1 cellular context compared by ENCODE assay signal in the genomic region with DNA sequence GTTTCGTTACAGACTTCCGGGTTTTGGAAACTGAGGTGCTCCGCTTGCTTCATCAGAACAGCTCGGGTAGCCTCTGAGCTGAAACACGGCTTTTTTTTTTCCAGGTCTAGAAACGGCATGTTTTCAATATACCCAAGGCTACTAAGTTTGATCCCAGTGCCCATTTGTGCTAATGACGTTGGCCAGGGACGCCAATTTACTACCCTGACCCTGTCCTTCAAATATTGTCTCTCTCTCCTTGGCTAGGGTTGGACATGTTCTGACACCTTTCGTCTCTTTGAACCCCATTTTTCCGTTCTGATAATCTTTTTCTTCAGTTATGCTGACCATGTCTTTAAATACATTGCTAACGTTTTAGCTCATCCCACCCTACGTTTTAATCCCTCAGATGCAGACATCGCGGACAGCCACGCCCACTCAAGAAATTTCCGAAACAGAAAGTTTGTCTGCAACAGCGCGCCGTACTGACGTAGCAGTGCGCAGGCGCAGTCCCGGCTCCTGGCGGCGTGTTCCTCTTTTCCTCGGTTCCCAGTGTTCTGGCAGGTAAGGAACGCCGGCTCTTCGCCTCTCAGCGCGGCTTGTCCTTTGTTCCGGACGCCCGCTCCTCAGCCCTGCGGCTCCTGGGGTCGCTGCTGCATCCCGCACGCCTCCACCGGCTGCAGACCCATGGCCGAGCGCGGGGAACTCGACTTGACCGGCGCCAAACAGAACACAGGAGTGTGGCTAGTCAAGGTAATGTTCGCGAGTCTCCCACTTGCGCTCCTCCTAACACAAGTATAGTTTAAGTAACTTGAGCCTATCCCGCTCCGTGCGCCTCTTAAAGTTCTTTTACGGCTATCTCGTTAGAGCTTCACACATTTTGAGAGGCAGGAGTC.
A peak's percentile ranks its signal among the peaks of the same experiment; 100 is the strongest.
TF ChIP-seq lines count a peak whose summit lies in the region.

Gene GTF2F2 (plus strand): TSS at position 521 of the 875 bp plus-strand sequence. CDS start 146 bp downstream, at position 667.

TF ChIP-seq in HepG2, 621 proteins besides CTCF, POLR2A, EP300 and RAD21 (continued from another document and continues in another):
- no peak for TF ChIP-seq ATF3 (CRISPR knock-in tag; IDR thresholded peaks at IDR 0.05)
- no peak for TF ChIP-seq TBP (CRISPR knock-in tag; IDR thresholded peaks at IDR 0.05)
- peak; percentile 93 for TF ChIP-seq CREM (IDR thresholded peaks at IDR 0.05)
- no peak for TF ChIP-seq CREM (CRISPR knock-in tag; IDR thresholded peaks at IDR 0.05)
- TF ChIP-seq MED13 (CRISPR knock-in tag; IDR thresholded peaks at IDR 0.05) = peak; percentile 59; the same call in 1 of the 2 replicates
- TF ChIP-seq ZBTB42 (CRISPR knock-in tag; IDR thresholded peaks at IDR 0.05) = no peak
- no peak for TF ChIP-seq PPARG (CRISPR knock-in tag; conservative IDR thresholded peaks at IDR 0.05)
- no peak for TF ChIP-seq RAD51 (IDR thresholded peaks at IDR 0.05; ENCODE audit: borderline replicate concordance)
- TF ChIP-seq ZNF652 (CRISPR knock-in tag; IDR thresholded peaks at IDR 0.05; ENCODE audit: borderline replicate concordance, low read depth) = no peak
- peak; percentile 65; the same call in 1 of the 2 replicates for TF ChIP-seq IKZF5 (CRISPR knock-in tag; IDR thresholded peaks at IDR 0.05)
- TF ChIP-seq ZNF772 (CRISPR knock-in tag; IDR thresholded peaks at IDR 0.05) = peak; percentile 84
- TF ChIP-seq SOX5 (CRISPR knock-in tag; IDR thresholded peaks at IDR 0.05; ENCODE audit: borderline replicate concordance) = peak; percentile 37; the same call in 1 of the 2 replicates
- TF ChIP-seq ZNF761 (CRISPR knock-in tag; conservative IDR thresholded peaks at IDR 0.05) = no peak
- no peak for TF ChIP-seq BATF2 (CRISPR knock-in tag; IDR thresholded peaks at IDR 0.05)
- no peak for TF ChIP-seq LCORL (IDR thresholded peaks at IDR 0.05)
- TF ChIP-seq LCORL (CRISPR knock-in tag; IDR thresholded peaks at IDR 0.05) = peak; percentile 68
- TF ChIP-seq PHF5A (CRISPR knock-in tag; IDR thresholded peaks at IDR 0.05; ENCODE audit: low read depth, unreplicated experiment) = no peak
- no peak for TF ChIP-seq HMG20A (CRISPR knock-in tag; IDR thresholded peaks at IDR 0.05; ENCODE audit: borderline replicate concordance)
- TF ChIP-seq ZNF143 (CRISPR knock-in tag; IDR thresholded peaks at IDR 0.05) = no peak
- no peak for TF ChIP-seq ZNF510 (CRISPR knock-in tag; IDR thresholded peaks at IDR 0.05; ENCODE audit: low read depth)
- no peak for TF ChIP-seq ZNF512B (CRISPR knock-in tag; IDR thresholded peaks at IDR 0.05; ENCODE audit: borderline replicate concordance)
- TF ChIP-seq ZNF274 (CRISPR knock-in tag; IDR thresholded peaks at IDR 0.05) = peak; percentile 79
- TF ChIP-seq SNAPC5 (CRISPR knock-in tag; IDR thresholded peaks at IDR 0.05; ENCODE audit: borderline replicate concordance) = no peak
- TF ChIP-seq ZNF33A (CRISPR knock-in tag; IDR thresholded peaks at IDR 0.05; ENCODE audit: borderline replicate concordance) = no peak
- TF ChIP-seq ZNF550 (CRISPR knock-in tag; IDR thresholded peaks at IDR 0.05; ENCODE audit: borderline replicate concordance) = no peak
- TF ChIP-seq ZFP41 (CRISPR knock-in tag; IDR thresholded peaks at IDR 0.05; ENCODE audit: borderline replicate concordance) = no peak
- TF ChIP-seq ZFP82 (CRISPR knock-in tag; IDR thresholded peaks at IDR 0.05; ENCODE audit: borderline replicate concordance) = no peak
- TF ChIP-seq, protein P1, sequence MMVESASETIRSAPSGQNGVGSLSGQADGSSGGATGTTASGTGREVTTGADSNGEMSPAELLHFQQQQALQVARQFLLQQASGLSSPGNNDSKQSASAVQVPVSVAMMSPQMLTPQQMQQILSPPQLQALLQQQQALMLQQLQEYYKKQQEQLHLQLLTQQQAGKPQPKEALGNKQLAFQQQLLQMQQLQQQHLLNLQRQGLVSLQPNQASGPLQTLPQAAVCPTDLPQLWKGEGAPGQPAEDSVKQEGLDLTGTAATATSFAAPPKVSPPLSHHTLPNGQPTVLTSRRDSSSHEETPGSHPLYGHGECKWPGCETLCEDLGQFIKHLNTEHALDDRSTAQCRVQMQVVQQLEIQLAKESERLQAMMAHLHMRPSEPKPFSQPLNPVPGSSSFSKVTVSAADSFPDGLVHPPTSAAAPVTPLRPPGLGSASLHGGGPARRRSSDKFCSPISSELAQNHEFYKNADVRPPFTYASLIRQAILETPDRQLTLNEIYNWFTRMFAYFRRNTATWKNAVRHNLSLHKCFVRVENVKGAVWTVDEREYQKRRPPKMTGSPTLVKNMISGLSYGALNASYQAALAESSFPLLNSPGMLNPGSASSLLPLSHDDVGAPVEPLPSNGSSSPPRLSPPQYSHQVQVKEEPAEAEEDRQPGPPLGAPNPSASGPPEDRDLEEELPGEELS (CRISPR knock-in tag; IDR thresholded peaks at IDR 0.05) = no peak; the same call in 1 of the 2 replicates
- peak; percentile 44 for TF ChIP-seq XRCC5 (optimal IDR thresholded peaks at IDR 0.05; ENCODE audit: low read length)
- TF ChIP-seq, protein P2, sequence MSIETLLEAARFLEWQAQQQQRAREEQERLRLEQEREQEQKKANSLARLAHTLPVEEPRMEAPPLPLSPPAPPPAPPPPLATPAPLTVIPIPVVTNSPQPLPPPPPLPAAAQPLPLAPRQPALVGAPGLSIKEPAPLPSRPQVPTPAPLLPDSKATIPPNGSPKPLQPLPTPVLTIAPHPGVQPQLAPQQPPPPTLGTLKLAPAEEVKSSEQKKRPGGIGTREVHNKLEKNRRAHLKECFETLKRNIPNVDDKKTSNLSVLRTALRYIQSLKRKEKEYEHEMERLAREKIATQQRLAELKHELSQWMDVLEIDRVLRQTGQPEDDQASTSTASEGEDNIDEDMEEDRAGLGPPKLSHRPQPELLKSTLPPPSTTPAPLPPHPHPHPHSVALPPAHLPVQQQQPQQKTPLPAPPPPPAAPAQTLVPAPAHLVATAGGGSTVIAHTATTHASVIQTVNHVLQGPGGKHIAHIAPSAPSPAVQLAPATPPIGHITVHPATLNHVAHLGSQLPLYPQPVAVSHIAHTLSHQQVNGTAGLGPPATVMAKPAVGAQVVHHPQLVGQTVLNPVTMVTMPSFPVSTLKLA (IDR thresholded peaks at IDR 0.05) = no peak
- TF ChIP-seq ZNF317 (CRISPR knock-in tag; IDR thresholded peaks at IDR 0.05) = peak; percentile 66; the same call in 1 of the 2 replicates
- TF ChIP-seq, protein P3, sequence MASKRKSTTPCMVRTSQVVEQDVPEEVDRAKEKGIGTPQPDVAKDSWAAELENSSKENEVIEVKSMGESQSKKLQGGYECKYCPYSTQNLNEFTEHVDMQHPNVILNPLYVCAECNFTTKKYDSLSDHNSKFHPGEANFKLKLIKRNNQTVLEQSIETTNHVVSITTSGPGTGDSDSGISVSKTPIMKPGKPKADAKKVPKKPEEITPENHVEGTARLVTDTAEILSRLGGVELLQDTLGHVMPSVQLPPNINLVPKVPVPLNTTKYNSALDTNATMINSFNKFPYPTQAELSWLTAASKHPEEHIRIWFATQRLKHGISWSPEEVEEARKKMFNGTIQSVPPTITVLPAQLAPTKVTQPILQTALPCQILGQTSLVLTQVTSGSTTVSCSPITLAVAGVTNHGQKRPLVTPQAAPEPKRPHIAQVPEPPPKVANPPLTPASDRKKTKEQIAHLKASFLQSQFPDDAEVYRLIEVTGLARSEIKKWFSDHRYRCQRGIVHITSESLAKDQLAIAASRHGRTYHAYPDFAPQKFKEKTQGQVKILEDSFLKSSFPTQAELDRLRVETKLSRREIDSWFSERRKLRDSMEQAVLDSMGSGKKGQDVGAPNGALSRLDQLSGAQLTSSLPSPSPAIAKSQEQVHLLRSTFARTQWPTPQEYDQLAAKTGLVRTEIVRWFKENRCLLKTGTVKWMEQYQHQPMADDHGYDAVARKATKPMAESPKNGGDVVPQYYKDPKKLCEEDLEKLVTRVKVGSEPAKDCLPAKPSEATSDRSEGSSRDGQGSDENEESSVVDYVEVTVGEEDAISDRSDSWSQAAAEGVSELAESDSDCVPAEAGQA (IDR thresholded peaks at IDR 0.05; ENCODE audit: low read depth) = no peak
- TF ChIP-seq, protein P3 (CRISPR knock-in tag; IDR thresholded peaks at IDR 0.05; ENCODE audit: borderline replicate concordance) = peak; percentile 67; the same call in 1 of the 2 replicates
- TF ChIP-seq FOXP1 (IDR thresholded peaks at IDR 0.05) = no peak
- no peak; the same call in 1 of the 2 replicates for TF ChIP-seq FOXP1 (CRISPR knock-in tag; IDR thresholded peaks at IDR 0.05)
- TF ChIP-seq ZNF563 (CRISPR knock-in tag; IDR thresholded peaks at IDR 0.05) = no peak
- TF ChIP-seq TCF12 (IDR thresholded peaks at IDR 0.05) = no peak
- 0 out of 2 replicates have a peak, but pooled peaks have one; percentile 67 for TF ChIP-seq TCF12 (CRISPR knock-in tag; IDR thresholded peaks at IDR 0.05)
- no peak for TF ChIP-seq ZNF570 (CRISPR knock-in tag; IDR thresholded peaks at IDR 0.05; ENCODE audit: borderline replicate concordance)
- TF ChIP-seq GMEB1 (CRISPR knock-in tag; IDR thresholded peaks at IDR 0.05; ENCODE audit: borderline replicate concordance) = peak; percentile 58; the same call in 1 of the 2 replicates
- TF ChIP-seq SMAD3 (CRISPR knock-in tag; IDR thresholded peaks at IDR 0.05) = peak; percentile 29; the same call in 1 of the 2 replicates
- TF ChIP-seq, protein P4, sequence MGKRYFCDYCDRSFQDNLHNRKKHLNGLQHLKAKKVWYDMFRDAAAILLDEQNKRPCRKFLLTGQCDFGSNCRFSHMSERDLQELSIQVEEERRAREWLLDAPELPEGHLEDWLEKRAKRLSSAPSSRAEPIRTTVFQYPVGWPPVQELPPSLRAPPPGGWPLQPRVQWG (CRISPR knock-in tag; IDR thresholded peaks at IDR 0.05; ENCODE audit: borderline replicate concordance, low read depth) = no peak
- no peak for TF ChIP-seq HNF4A (CRISPR knock-in tag; IDR thresholded peaks at IDR 0.05)
- TF ChIP-seq NFE2 (CRISPR knock-in tag; IDR thresholded peaks at IDR 0.05) = no peak
- no peak for TF ChIP-seq RELA (CRISPR knock-in tag; IDR thresholded peaks at IDR 0.05)
- peak; percentile 77; the same call in 1 of the 2 replicates for TF ChIP-seq YEATS4 (CRISPR knock-in tag; IDR thresholded peaks at IDR 0.05; ENCODE audit: borderline replicate concordance)
- TF ChIP-seq ZNF251 (CRISPR knock-in tag; IDR thresholded peaks at IDR 0.05) = no peak
